In genomic region chr17:29617125-29617480, GRCh38 we compare ENCODE assay signal across 8 cellular contexts. TPM values are rescaled to one million over a fixed set of nuclear protein-coding genes. Genes with fewer than 3 reads are reported as not detected.
DNase-seq lines count a peak whose midpoint lies in the region; ATAC-seq and TF ChIP-seq lines count a peak whose summit lies in the region.

No MANE protein-coding gene starts in this region.

- H3K36me3 Mint-ChIP-seq in activated CD4-positive, alpha-beta T cell treated with anti-CD3 and anti-CD28 coated beads, Interleukin-2, amount 10 ng/mL, durations not matched to agents 24 days and 14 days (ENCODE audit: low read depth): no peaks in the 10 kb centered on the region

- intact Hi-C loops in activated CD4-positive, alpha-beta T cell treated with anti-CD3 and anti-CD28 coated beads, Interleukin-2, amount 10 ng/mL, durations not matched to agents 24 days and 14 days (cut with micrococcal nuclease): loop anchor here (2.0 to 5.0 kb wide), 2 partner anchors 144 to 315 kb away; partner anchors contain the start of gene SSH2

- no peak overlapping the region for H3K27ac ChIP-seq in HEK293 (ENCODE audit: extremely low read depth, low read depth, low read length)
- H3K27ac ChIP-seq in coronary artery: no peak overlapping the region
- no peak overlapping the region for H3K27ac ChIP-seq in liver (ENCODE audit: low read depth in 1 of 2, low read length in 2 of 2)

- CTCF ChIA-PET in HEK293 (lab: Yijun Ruan, JAX): interaction anchor here (0.5 to 2.8 kb wide), 10 partner anchors 12 to 479 kb away, joined by 3 to 11 read pairs (median 4); no protein-coding TSS in a partner anchor

- ATAC-seq in HG03039 (IDR thresholded peaks at IDR 0.05; ENCODE audit: unreplicated experiment): no peak

- peak overlapping the region; percentile 83 for H3K4me3 Mint-ChIP-seq in activated CD4-positive, alpha-beta T cell treated with anti-CD3 and anti-CD28 coated beads, Interleukin-2, amount 10 ng/mL, durations not matched to agents 24 days and 14 days

- H3K9me3 ChIP-seq in HEK293 (ENCODE audit: control insufficient read depth, insufficient read depth, low read depth, low read length): no peaks in the 10 kb centered on the region
- H3K9me3 ChIP-seq in liver (ENCODE audit: control insufficient read depth in 4 of 4, low read length in 3 of 4): no peaks in the 10 kb centered on the region

- H3K4me3 ChIP-seq in HEK293 (ENCODE audit: low read depth, low read length): no peak overlapping the region
- H3K4me3 ChIP-seq in coronary artery: peak overlapping the region; percentile 63
- peak overlapping the region in 1 of 3 donors; percentile 39 for H3K4me3 ChIP-seq in liver (ENCODE audit: low read depth in 1 of 3, low read length in 3 of 3)

- H3K27me3 Mint-ChIP-seq in activated CD4-positive, alpha-beta T cell treated with anti-CD3 and anti-CD28 coated beads, Interleukin-2, amount 10 ng/mL, durations not matched to agents 24 days and 14 days: peaks cover 6% of the 10 kb centered on the region

- no peaks in the 10 kb centered on the region for H3K9me3 Mint-ChIP-seq in activated CD4-positive, alpha-beta T cell treated with anti-CD3 and anti-CD28 coated beads, Interleukin-2, amount 10 ng/mL, durations not matched to agents 24 days and 14 days

- TF ChIP-seq CTCF in HEK293 (tag by site-specific recombination; IDR thresholded peaks at IDR 0.05): peak; percentile 33; the same call in 1 of the 2 replicates
- peak; percentile 20 for TF ChIP-seq CTCF in coronary artery (IDR thresholded peaks at IDR 0.05)
- peak; percentile 40 for TF ChIP-seq CTCF in liver (IDR thresholded peaks at IDR 0.05; ENCODE audit: low read depth, low read length, missing input control)

- H3K27ac Mint-ChIP-seq in activated CD4-positive, alpha-beta T cell treated with anti-CD3 and anti-CD28 coated beads, Interleukin-2, amount 10 ng/mL, durations not matched to agents 24 days and 14 days: peak overlapping the region; percentile 93

- peak in 1 of 2 donors; percentile 45 for TF ChIP-seq RAD21 in liver (IDR thresholded peaks at IDR 0.05)

- peaks cover 0 to 10% (median 2%) of the 10 kb centered on the region in 4 donors for H3K27me3 ChIP-seq in liver (ENCODE audit: control insufficient read depth in 4 of 4, insufficient read depth in 4 of 4, low read length in 3 of 4)

- WGBS in liver: 3% methylated on average over 16 of the region's 16 CpGs

- peaks cover 38% of the 10 kb centered on the region for H3K4me1 Mint-ChIP-seq in activated CD4-positive, alpha-beta T cell treated with anti-CD3 and anti-CD28 coated beads, Interleukin-2, amount 10 ng/mL, durations not matched to agents 24 days and 14 days

- POLR2A ChIA-PET in HEK293 (lab: Yijun Ruan, JAX): interaction anchor here (1.0 kb wide), 1 partner anchor 22 kb away, joined by 3 read pairs; no protein-coding TSS in a partner anchor

- DNase-seq in DMS153 treated with DMSO at 0.1 percent for 48 hours (lab: John Stamatoyannopoulos, UW; ENCODE audit: unreplicated experiment) (peak; percentile 86), NCI-H2029 treated with DMSO at 0.1 percent for 48 hours (lab: John Stamatoyannopoulos, UW) (peak; percentile 40), coronary artery (ENCODE audit: low spot score) (peak; percentile 83)
- DNase-seq in activated CD4-positive, alpha-beta T cell treated with anti-CD3 and anti-CD28 coated beads, Interleukin-2, amount 10 ng/mL, durations not matched to agents 24 days and 14 days: peak; percentile 97
- peak; percentile 93 to 95 for DNase-seq in stimulated activated CD4-positive, alpha-beta T cell treated with anti-CD3 and anti-CD28 coated beads, Interleukin-4, amount 100 ng/mL, for 48 hours (ENCODE audit: low read depth in 2 of 2)

- no peak overlapping the region for H3K9ac ChIP-seq in liver (ENCODE audit: low read depth in 1 of 2, low read length in 2 of 2)

- H3K4me1 ChIP-seq in HEK293 (ENCODE audit: control insufficient read depth, insufficient read depth, low read length) (peaks cover 12% of the 10 kb centered on the region), liver (ENCODE audit: control insufficient read depth in 4 of 4, insufficient read depth in 4 of 4, low read length in 3 of 4) (peaks cover 19 to 51% (median 38%) of the 10 kb centered on the region in 4 donors)

- H3K36me3 ChIP-seq in HEK293 (ENCODE audit: control insufficient read depth in 2 of 2, insufficient read depth in 1 of 2, low read length in 2 of 2) (peaks cover 0 to 24% of the 10 kb centered on the region in 2 experiments; a peak in 1 of 3 replicates), liver (ENCODE audit: control insufficient read depth in 4 of 4, insufficient read depth in 3 of 4, low read depth in 1 of 4, low read length in 3 of 4) (no peaks in the 10 kb centered on the region)

TF ChIP-seq in HEK293, 187 proteins besides CTCF, POLR2A, EP300 and RAD21 (continues in another document):
- peak; percentile 80 for TF ChIP-seq ZNF2 (tag by site-specific recombination; IDR thresholded peaks at IDR 0.05)
- no peak for TF ChIP-seq ZFHX2 (tag by site-specific recombination; conservative IDR thresholded peaks at IDR 0.05)
- TF ChIP-seq BCL11A (tag by site-specific recombination; IDR thresholded peaks at IDR 0.05; ENCODE audit: low read depth): no peak
- no peak for TF ChIP-seq ZNF132 (tag by site-specific recombination; IDR thresholded peaks at IDR 0.05; ENCODE audit: borderline replicate concordance)
- 0 out of 2 replicates have a peak, but pooled peaks have one; percentile 16 for TF ChIP-seq HIC1 (tag by site-specific recombination; IDR thresholded peaks at IDR 0.05)
- TF ChIP-seq ZBTB48 (tag by site-specific recombination; IDR thresholded peaks at IDR 0.05): no peak

TF ChIP-seq in liver, 16 proteins besides CTCF, POLR2A, EP300 and RAD21:
- TF ChIP-seq JUND (IDR thresholded peaks at IDR 0.05) (no peak), SP1 (IDR thresholded peaks at IDR 0.05) (peak; percentile 12)
TF ChIP-seq in liver: peak in this region for 1.

RNA-seq across cellular contexts. Expression of gene CORO6, which starts 5.6 kb away (rescaled TPM):
- 5.6 and 6.4 TPM in 2 replicates for total RNA-seq in activated CD4-positive, alpha-beta T cell treated with anti-CD3 and anti-CD28 coated beads, Interleukin-2, amount 10 ng/mL, durations not matched to agents 24 days and 14 days
- total RNA-seq in liver: 1 to 10 TPM in 1 of 2 donors, under 1 TPM in 1; 0.23 to 3.0 TPM
- polyA plus RNA-seq in liver: under 1 TPM; 0.44 to 0.75 TPM

RNA-seq across cellular contexts. Expression of gene ANKRD13B, which starts 24.2 kb away (rescaled TPM):
- 43.1 and 49.8 TPM in 2 replicates for total RNA-seq in activated CD4-positive, alpha-beta T cell treated with anti-CD3 and anti-CD28 coated beads, Interleukin-2, amount 10 ng/mL, durations not matched to agents 24 days and 14 days
- total RNA-seq in liver: 1 to 10 TPM in 1 of 2 donors, under 1 TPM in 1; 0.50 to 1.6 TPM
- polyA plus RNA-seq in liver: under 1 TPM; 0.06 to 0.52 TPM

RNA-seq across cellular contexts. Expression of gene GIT1, which starts 27.7 kb away (rescaled TPM):
- total RNA-seq in activated CD4-positive, alpha-beta T cell treated with anti-CD3 and anti-CD28 coated beads, Interleukin-2, amount 10 ng/mL, durations not matched to agents 24 days and 14 days: 91.3 and 91.4 TPM in 2 replicates
- total RNA-seq in liver: 10 to 100 TPM in 1 of 2 donors, 1 to 10 TPM in 1; 4.3 to 11.1 TPM
- polyA plus RNA-seq in liver: 1 to 10 TPM; 2.2 to 5.4 TPM

RNA-seq across cellular contexts. Expression of gene TP53I13, which starts 48.6 kb away (rescaled TPM):
- total RNA-seq in activated CD4-positive, alpha-beta T cell treated with anti-CD3 and anti-CD28 coated beads, Interleukin-2, amount 10 ng/mL, durations not matched to agents 24 days and 14 days: 69.7 and 77.9 TPM in 2 replicates
- 10 to 100 TPM; 15.2 to 33.7 TPM for total RNA-seq in liver
- 10 to 100 TPM; 12.2 to 42.6 TPM for polyA plus RNA-seq in liver

RNA-seq across cellular contexts. Expression of gene ABHD15, which starts 50.3 kb away (rescaled TPM):
- total RNA-seq in activated CD4-positive, alpha-beta T cell treated with anti-CD3 and anti-CD28 coated beads, Interleukin-2, amount 10 ng/mL, durations not matched to agents 24 days and 14 days: 20.0 and 20.1 TPM in 2 replicates
- 10 to 100 TPM in 1 of 2 donors, 1 to 10 TPM in 1; 5.6 to 25.7 TPM for total RNA-seq in liver
- polyA plus RNA-seq in liver: 10 to 100 TPM in 1 of 2 donors, 1 to 10 TPM in 1; 6.6 to 14.7 TPM

Comparison
In these comparisons a context has a peak if more than half of its experiments do, and no peak if none do; other contexts are left out.
1. DNase-seq: peak in every context shown above with its lines; median percentile 97 in activated CD4-positive, alpha-beta T cell treated with anti-CD3 and anti-CD28 coated beads, Interleukin-2, amount 10 ng/mL, durations not matched to agents 24 days and 14 days; 94 in stimulated activated CD4-positive, alpha-beta T cell treated with anti-CD3 and anti-CD28 coated beads, Interleukin-4, amount 100 ng/mL, for 48 hours; 86 in DMS153 treated with DMSO at 0.1 percent for 48 hours; 83 in coronary artery; 40 in NCI-H2029 treated with DMSO at 0.1 percent for 48 hours.
2. RNA of gene ANKRD13B, which starts 24.2 kb away (total RNA-seq): 43.1 to 49.8 TPM in activated CD4-positive, alpha-beta T cell treated with anti-CD3 and anti-CD28 coated beads, Interleukin-2, amount 10 ng/mL, durations not matched to agents 24 days and 14 days; 0.50 to 1.6 TPM in liver; every median in the first group is over 10 times any median in the second.
3. Peak in every context shown above with its lines, with median percentiles within 50 percentile points of each other: CTCF ChIP-seq.